Comparison of ENCODE assay signal across 12 cellular contexts in the genomic region with DNA sequence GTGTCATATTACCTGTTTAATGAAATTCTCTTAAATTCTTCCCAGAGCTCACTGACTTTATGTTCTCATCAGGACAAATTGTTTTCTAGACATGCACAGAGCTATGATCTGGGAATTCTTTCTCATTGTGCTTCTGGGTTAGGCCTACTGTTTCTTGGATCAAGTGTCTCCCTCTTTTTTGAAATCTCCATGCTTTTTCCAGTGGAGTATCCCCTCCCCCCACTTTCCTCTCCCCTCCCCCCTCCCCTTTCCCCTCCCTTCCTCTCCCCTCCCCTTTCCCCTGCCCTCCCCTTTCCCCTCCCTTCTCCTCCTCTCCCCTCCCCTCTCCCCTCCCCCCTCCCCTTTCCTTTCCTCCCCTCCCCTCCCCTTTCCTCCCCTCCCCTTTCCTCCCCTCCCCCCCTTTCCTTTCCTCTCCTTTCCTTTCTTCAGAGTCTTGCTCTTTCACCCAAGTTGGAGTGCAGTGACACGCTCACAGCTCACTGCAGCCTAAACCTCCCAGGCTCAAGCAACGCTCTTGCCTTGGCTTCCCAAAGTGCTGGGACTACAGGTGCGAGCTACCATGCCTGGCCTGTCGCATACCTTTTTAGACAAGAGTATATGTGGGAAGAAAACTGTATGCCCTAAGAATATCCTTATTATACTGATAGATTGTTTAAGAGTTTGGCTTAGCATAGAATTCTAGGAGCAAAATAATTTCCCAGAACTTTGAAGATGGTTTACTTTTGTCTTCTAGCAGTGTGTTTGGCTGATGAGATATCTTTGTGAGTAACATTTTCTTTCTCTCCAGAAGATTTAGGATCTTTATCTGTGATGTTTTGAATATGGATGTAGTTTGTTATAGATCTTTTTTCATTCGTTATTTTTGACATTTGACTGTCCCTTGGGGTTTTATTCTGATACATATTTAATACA. TPM values are rescaled to one million over a fixed set of nuclear protein-coding genes. Genes with fewer than 3 reads are reported as not detected.
A peak's percentile ranks its signal among the peaks of the same experiment; 100 is the strongest.
DNase-seq lines count a peak whose midpoint lies in the region; ATAC-seq, FAIRE-seq and TF ChIP-seq lines count a peak whose summit lies in the region.
"Had no signal": no experiment of that assay in that cellular context is flagged by ENCODE, and none has a peak within 500 bp of the region (broad histone marks: within the 10 kb centered on the region; RNA-seq: fewer than 3 reads in every experiment).

No MANE protein-coding gene starts in this region.

- H3K4me2 ChIP-seq in endothelial cell of umbilical vein (ENCODE audit: insufficient read depth, low read length) = peak overlapping the region; percentile 32

- DNase-seq in activated CD4-positive, alpha-beta T cell treated with anti-CD3 and anti-CD28 coated beads for 36 hours = no peak
- DNase-seq in activated CD4-positive, alpha-beta T cell treated with anti-CD3 and anti-CD28 coated beads, Interleukin-2, amount 50 U/mL, for 1 hour = no peak
- DNase-seq in OCI-M1 (lab: John Stamatoyannopoulos, UW) (peak; percentile 31), endothelial cell of umbilical vein (ENCODE audit: low read depth, low spot score) (no peak), renal cortical epithelial cell (ENCODE audit: low read depth) (peak; percentile 24), SKM-1 (lab: John Stamatoyannopoulos, UW; ENCODE audit: unreplicated experiment) (no peak), SJCRH30 (no peak)
- DNase-seq: colonic mucosa; GM23248; NCI-H446 treated with DMSO at 0.1 percent for 48 hours; stimulated activated CD4-positive, alpha-beta T cell treated with anti-CD3 and anti-CD28 coated beads, Interleukin-4, amount 100 ng/mL, for 1 hour had no signal

- no peaks in the 10 kb centered on the region for H3K27me3 Mint-ChIP-seq in activated CD4-positive, alpha-beta T cell treated with anti-CD3 and anti-CD28 coated beads for 36 hours

- H3K9ac ChIP-seq in endothelial cell of umbilical vein (replicated peaks; ENCODE audit: extremely low read depth, insufficient read depth, low read length) = no peak overlapping the region
- H3K9ac ChIP-seq: GM23248 had no signal

- peaks cover 5% of the 10 kb centered on the region for H3K36me3 Mint-ChIP-seq in activated CD4-positive, alpha-beta T cell treated with anti-CD3 and anti-CD28 coated beads for 36 hours (ENCODE audit: low read depth)

- H3K36me3 ChIP-seq in endothelial cell of umbilical vein (ENCODE audit: control insufficient read depth in 2 of 2, extremely low read depth in 1 of 2, insufficient read depth in 2 of 2, low read length in 2 of 2) = no peaks in the 10 kb centered on the region
- H3K36me3 ChIP-seq in SJCRH30 = no peaks in the 10 kb centered on the region
- H3K36me3 ChIP-seq: colonic mucosa had no signal

- H3K9me1 ChIP-seq in endothelial cell of umbilical vein (replicated peaks; ENCODE audit: control insufficient read depth, extremely low read depth, insufficient read depth, low read length) = no peaks in the 10 kb centered on the region

- no peak overlapping the region for H2AFZ ChIP-seq in endothelial cell of umbilical vein (ENCODE audit: low read depth, low read length)
- H2AFZ ChIP-seq: GM23248 had no signal

- H3K4me1 ChIP-seq in endothelial cell of umbilical vein (ENCODE audit: control insufficient read depth, extremely low read depth, insufficient read depth, low read length) = peaks cover 12% of the 10 kb centered on the region
- no peaks in the 10 kb centered on the region for H3K4me1 ChIP-seq in SJCRH30
- H3K4me1 ChIP-seq: colonic mucosa had no signal

- H3K4me3 ChIP-seq in endothelial cell of umbilical vein (replicated peaks in 1 of 3; ENCODE audit: insufficient read depth in 1 of 3, low read depth in 1 of 3, low read length in 3 of 3) (no peak overlapping the region), SJCRH30 (no peak overlapping the region)
- H3K4me3 ChIP-seq: colonic mucosa, GM23248 had no signal

- no peaks in the 10 kb centered on the region for H4K20me1 ChIP-seq in endothelial cell of umbilical vein (replicated peaks; ENCODE audit: control insufficient read depth, extremely low read depth, insufficient read depth, low read length)

- H3K9me3 Mint-ChIP-seq in activated CD4-positive, alpha-beta T cell treated with anti-CD3 and anti-CD28 coated beads for 36 hours (ENCODE audit: low read depth) = no peaks in the 10 kb centered on the region

- no peaks in the 10 kb centered on the region for H3K27me3 ChIP-seq in endothelial cell of umbilical vein (ENCODE audit: control insufficient read depth in 2 of 2, insufficient read depth in 2 of 2, low read length in 2 of 2)
- H3K27me3 ChIP-seq in SJCRH30 = no peaks in the 10 kb centered on the region
- H3K27me3 ChIP-seq: colonic mucosa had no signal

- intact Hi-C loops in activated CD4-positive, alpha-beta T cell treated with anti-CD3 and anti-CD28 coated beads for 36 hours (cut with DNase I, micrococcal nuclease) = no loop called here
- intact Hi-C loops in endothelial cell of umbilical vein (cut with micrococcal nuclease) = no loop called here

- peak overlapping the region; percentile 72 for H3K27ac Mint-ChIP-seq in activated CD4-positive, alpha-beta T cell treated with anti-CD3 and anti-CD28 coated beads for 36 hours

- H3K9me3 ChIP-seq in endothelial cell of umbilical vein (replicated peaks; ENCODE audit: control insufficient read depth, insufficient read depth, low read length) = no peaks in the 10 kb centered on the region
- no peaks in the 10 kb centered on the region for H3K9me3 ChIP-seq in SJCRH30 (replicated peaks)
- H3K9me3 ChIP-seq: colonic mucosa had no signal

- peaks cover 36% of the 10 kb centered on the region for H3K4me1 Mint-ChIP-seq in activated CD4-positive, alpha-beta T cell treated with anti-CD3 and anti-CD28 coated beads for 36 hours

- no TSS peak for BruUV-seq in endothelial cell of umbilical vein (replicated peaks; lab: Mats Ljungman, UMichigan)

- no peak overlapping the region for H3K4me3 Mint-ChIP-seq in activated CD4-positive, alpha-beta T cell treated with anti-CD3 and anti-CD28 coated beads for 36 hours

- POLR2A ChIA-PET in activated CD4-positive, alpha-beta T cell treated with anti-CD3 and anti-CD28 coated beads for 36 hours (lab: Charles Lee) = interaction anchor here (0.9 kb wide), 1 partner anchor 67 kb away, joined by 3 read pairs; no protein-coding TSS in a partner anchor
- POLR2A ChIA-PET in endothelial cell of umbilical vein (lab: Charles Lee) = no interaction called here

- no peak for TF ChIP-seq POLR2A in endothelial cell of umbilical vein (IDR thresholded peaks at IDR 0.05; ENCODE audit: low read depth, low read length)

- FAIRE-seq in endothelial cell of umbilical vein (lab: Jason Lieb, UNC) = no peak

- no peak for ATAC-seq in activated CD4-positive, alpha-beta T cell treated with anti-CD3 and anti-CD28 coated beads for 36 hours
- ATAC-seq in GM21723 (IDR thresholded peaks at IDR 0.05; ENCODE audit: unreplicated experiment) = no peak

- H3K27ac ChIP-seq in endothelial cell of umbilical vein (ENCODE audit: insufficient read depth, low read depth, low read length) (no peak overlapping the region), SJCRH30 (no peak overlapping the region)
- H3K27ac ChIP-seq: colonic mucosa, GM23248 had no signal

- peaks cover 2% of the 10 kb centered on the region for H3K79me2 ChIP-seq in endothelial cell of umbilical vein (ENCODE audit: control insufficient read depth, insufficient read depth, low read length)

- CTCF ChIA-PET in activated CD4-positive, alpha-beta T cell treated with anti-CD3 and anti-CD28 coated beads for 36 hours (lab: Charles Lee) = interaction anchor here (0.6 to 2.6 kb wide), 3 partner anchors 8 to 82 kb away, joined by 3 to 13 read pairs (median 3); no protein-coding TSS in a partner anchor
- CTCF ChIA-PET in endothelial cell of umbilical vein (lab: Charles Lee) = interaction anchor here (0.6 to 1.3 kb wide), 4 partner anchors 51 to 163 kb away, joined by 3 to 4 read pairs (median 4); no protein-coding TSS in a partner anchor

- no peak for TF ChIP-seq CTCF in endothelial cell of umbilical vein (IDR thresholded peaks at IDR 0.05; ENCODE audit: extremely low read depth in 1 of 2, insufficient read depth in 1 of 2, low read depth in 1 of 2, low read length in 2 of 2)

- dilution Hi-C loops in endothelial cell of umbilical vein (cut with MboI; ENCODE audit: extremely low pct_ligation_motif_present, low sequenced_read_pairs) = no loop called here

TF ChIP-seq in endothelial cell of umbilical vein, 7 proteins besides CTCF, POLR2A, EP300 and RAD21 (continues in another document):
- TF ChIP-seq POLR2AphosphoS5 (IDR thresholded peaks at IDR 0.05; ENCODE audit: insufficient read depth, low read depth, low read length) = no peak
- TF ChIP-seq GATA2 (IDR thresholded peaks at IDR 0.05; ENCODE audit: insufficient read depth, insufficient read length, low read depth, low read length) = no peak
- TF ChIP-seq, protein P1, sequence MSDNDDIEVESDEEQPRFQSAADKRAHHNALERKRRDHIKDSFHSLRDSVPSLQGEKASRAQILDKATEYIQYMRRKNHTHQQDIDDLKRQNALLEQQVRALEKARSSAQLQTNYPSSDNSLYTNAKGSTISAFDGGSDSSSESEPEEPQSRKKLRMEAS (IDR thresholded peaks at IDR 0.05; ENCODE audit: insufficient read depth, insufficient read length) = no peak

RNA-seq across cellular contexts. Expression of a gene that starts 2.5 kb away (rescaled TPM):
- total RNA-seq in activated CD4-positive, alpha-beta T cell treated with anti-CD3 and anti-CD28 coated beads for 36 hours = 10 to 100 TPM; 14.0 to 15.2 TPM
- total RNA-seq in endothelial cell of umbilical vein (13.9 and 14.6 TPM in 2 replicates), renal cortical epithelial cell (4.2 and 17.5 TPM in 2 replicates)
- 10.4 and 10.8 TPM in 2 replicates for polyA plus RNA-seq in endothelial cell of umbilical vein
- polyA plus RNA-seq in endothelial cell of umbilical vein (2011; cell fraction: cytosol; rRNA removed) = 5.5 and 7.8 TPM in 2 replicates
- 23.6 and 29.0 TPM in 2 replicates for polyA plus RNA-seq in endothelial cell of umbilical vein (2011; cell fraction: nucleus; rRNA removed)
- 6.8 and 7.2 TPM in 2 replicates for polyA plus RNA-seq in endothelial cell of umbilical vein (2012)
- 8.1 and 8.4 TPM in 2 replicates for polyA minus RNA-seq in endothelial cell of umbilical vein
- polyA minus RNA-seq in endothelial cell of umbilical vein (2011; cell fraction: cytosol; rRNA and poly(A)+ RNA removed) = 3.9 TPM
- polyA minus RNA-seq in endothelial cell of umbilical vein (2011; cell fraction: nucleus; rRNA and poly(A)+ RNA removed) = 9.2 and 11.4 TPM in 2 replicates
- total RNA-seq in SJCRH30 (2014; rRNA removed; shearing (Covaris generic)) = 4.4 and 5.4 TPM in 2 replicates

RNA-seq across cellular contexts. Expression of a gene that starts 29.5 kb away (rescaled TPM):
- total RNA-seq in activated CD4-positive, alpha-beta T cell treated with anti-CD3 and anti-CD28 coated beads for 36 hours = 10 to 100 TPM; 68.5 to 73.7 TPM
- 40.6 and 46.6 TPM in 2 replicates for total RNA-seq in endothelial cell of umbilical vein
- 15.5 and 18.8 TPM in 2 replicates for polyA plus RNA-seq in endothelial cell of umbilical vein
- 19.7 and 20.5 TPM in 2 replicates for polyA plus RNA-seq in endothelial cell of umbilical vein (2011; cell fraction: cytosol; rRNA removed)
- polyA plus RNA-seq in endothelial cell of umbilical vein (2011; cell fraction: nucleus; rRNA removed) = 24.4 and 24.8 TPM in 2 replicates
- 24.9 and 34.3 TPM in 2 replicates for polyA plus RNA-seq in endothelial cell of umbilical vein (2012)
- polyA minus RNA-seq in endothelial cell of umbilical vein = 33.4 and 35.3 TPM in 2 replicates
- polyA minus RNA-seq in endothelial cell of umbilical vein (2011; cell fraction: cytosol; rRNA and poly(A)+ RNA removed) = 50.1 TPM
- polyA minus RNA-seq in endothelial cell of umbilical vein (2011; cell fraction: nucleus; rRNA and poly(A)+ RNA removed) = 21.1 and 24.2 TPM in 2 replicates
- 134 and 226 TPM in 2 replicates for total RNA-seq in renal cortical epithelial cell
- 52.6 and 55.2 TPM in 2 replicates for total RNA-seq in SJCRH30 (2014; rRNA removed; shearing (Covaris generic))

Comparison
In these comparisons a context has a peak if more than half of its experiments do, and no peak if none do; other contexts are left out.
1. DNase-seq: peak in OCI-M1 (single experiment) and renal cortical epithelial cell (single experiment); none in activated CD4-positive, alpha-beta T cell treated with anti-CD3 and anti-CD28 coated beads for 36 hours (single experiment), activated CD4-positive, alpha-beta T cell treated with anti-CD3 and anti-CD28 coated beads, Interleukin-2, amount 50 U/mL, for 1 hour (single experiment), endothelial cell of umbilical vein (single experiment), SKM-1 (single experiment) and SJCRH30 (0 of 2).